Comparison of ENCODE assay signal across 9 cellular contexts in genomic region chr17:17725853-17726720, GRCh38. TPM values are rescaled to one million over a fixed set of nuclear protein-coding genes. Genes with fewer than 3 reads are reported as not detected.
DNase-seq lines count a peak whose midpoint lies in the region; ATAC-seq and TF ChIP-seq lines count a peak whose summit lies in the region.
"Had no signal": no experiment of that assay in that cellular context is flagged by ENCODE, and none has a peak within 500 bp of the region (broad histone marks: within the 10 kb centered on the region; RNA-seq: fewer than 3 reads in every experiment).

No MANE protein-coding gene starts in this region.

- H3K4me3 ChIP-seq in mammary epithelial cell (replicated peaks in 1 of 3; ENCODE audit: insufficient read depth in 1 of 3, low read depth in 2 of 3, low read length in 3 of 3) (no peak overlapping the region), right lobe of liver (no peak overlapping the region), HAP-1 (no peak overlapping the region)

- peaks cover 98% of the 10 kb centered on the region for H3K79me2 ChIP-seq in mammary epithelial cell (ENCODE audit: insufficient read depth, low read length)

- 88% methylated on average over 6 of the region's 9 CpGs for WGBS in mammary epithelial cell (ENCODE audit: low coverage, missing lambda C conversion rate)
- WGBS in right lobe of liver (ENCODE audit: insufficient coverage, low coverage, low lambda C conversion rate, missing lambda C conversion rate), result 48% methylated on average over 5 of the region's 9 CpGs

- H3K27ac Mint-ChIP-seq in MCF 10A (ENCODE audit: low read depth, unreplicated experiment), result peak overlapping the region; percentile 46
- no peak overlapping the region for H3K27ac Mint-ChIP-seq in WTC11
- peak overlapping the region; percentile 50 for H3K27ac Mint-ChIP-seq in type B pancreatic cell
- no peak overlapping the region for H3K27ac Mint-ChIP-seq in activated T-helper 1 cell treated with anti-CD3 and anti-CD28 coated beads, Interleukin-12 subunit alpha, Interleukin-12 subunit beta, Interleukin-2, Interleukin-4 antibody, amounts not matched to agents 30 ng/mL and 10 ng/mL and 1 ng/mL, durations not matched to agents 14 hours and 24 hours and 36 hours
- no peak overlapping the region for H3K27ac Mint-ChIP-seq in Calu3 (ENCODE audit: unreplicated experiment)

- H3K9me3 Mint-ChIP-seq in MCF 10A (ENCODE audit: unreplicated experiment), result no peaks in the 10 kb centered on the region
- no peaks in the 10 kb centered on the region for H3K9me3 Mint-ChIP-seq in WTC11
- H3K9me3 Mint-ChIP-seq in type B pancreatic cell, result no peaks in the 10 kb centered on the region
- no peaks in the 10 kb centered on the region for H3K9me3 Mint-ChIP-seq in activated T-helper 1 cell treated with anti-CD3 and anti-CD28 coated beads, Interleukin-12 subunit alpha, Interleukin-12 subunit beta, Interleukin-2, Interleukin-4 antibody, amounts not matched to agents 30 ng/mL and 10 ng/mL and 1 ng/mL, durations not matched to agents 14 hours and 24 hours and 36 hours
- no peaks in the 10 kb centered on the region for H3K9me3 Mint-ChIP-seq in Calu3 (ENCODE audit: low read depth, unreplicated experiment)

- dilution Hi-C loops in mammary epithelial cell (cut with HindIII; ENCODE audit: low sequenced_read_pairs), result no loop called here

- TF ChIP-seq CTCF in MCF 10A (IDR thresholded peaks at IDR 0.05; ENCODE audit: unreplicated experiment) (no peak), mammary epithelial cell (conservative IDR thresholded peaks at IDR 0.05 in 1 of 2, IDR thresholded peaks at IDR 0.05 in 1 of 2; ENCODE audit: extremely low read depth in 1 of 2, insufficient read depth in 1 of 2, low read depth in 1 of 2, low read length in 2 of 2) (no peak), WTC11 (IDR thresholded peaks at IDR 0.05) (no peak), right lobe of liver (IDR thresholded peaks at IDR 0.05) (no peak), type B pancreatic cell (conservative IDR thresholded peaks at IDR 0.05) (no peak), Calu3 (IDR thresholded peaks at IDR 0.05; ENCODE audit: unreplicated experiment) (no peak)

- ATAC-seq in WTC11, result no peak
- ATAC-seq in right lobe of liver, result peak; percentile 32 to 54 (median 41)

- H3K27me3 ChIP-seq in mammary epithelial cell (ENCODE audit: insufficient read depth, low read length), result no peaks in the 10 kb centered on the region
- H3K27me3 ChIP-seq in right lobe of liver, result no peaks in the 10 kb centered on the region
- no peaks in the 10 kb centered on the region for H3K27me3 ChIP-seq in HAP-1 (ENCODE audit: low read depth)

- BruUV-seq in MCF 10A (replicated peaks; lab: Mats Ljungman, UMichigan) (no TSS peak), mammary epithelial cell (replicated peaks; lab: Mats Ljungman, UMichigan) (no TSS peak), Calu3 (replicated peaks; lab: Mats Ljungman, UMichigan) (no TSS peak)

- no peak for DNase-seq in MCF 10A (ENCODE audit: unreplicated experiment)
- no peak for DNase-seq in mammary epithelial cell
- DNase-seq in WTC11 (ENCODE audit: low spot score), result no peak
- DNase-seq in right lobe of liver, result peak in 1 of 3 donors; percentile 56
- DNase-seq in type B pancreatic cell (ENCODE audit: extremely low spot score, unreplicated experiment), result no peak
- no peak for DNase-seq in activated T-helper 1 cell treated with anti-CD3 and anti-CD28 coated beads, Interleukin-12 subunit alpha, Interleukin-12 subunit beta, Interleukin-2, Interleukin-4 antibody, amounts not matched to agents 30 ng/mL and 10 ng/mL and 1 ng/mL, durations not matched to agents 14 hours and 24 hours and 36 hours (ENCODE audit: low spot score)
- no peak for DNase-seq in HAP-1 (ENCODE audit: low spot score in 2 of 2)
- no peak for DNase-seq in Calu3
- DNase-seq: activated CD8-positive, alpha-beta memory T cell treated with anti-CD3 and anti-CD28 coated beads for 24 hours had no signal

- no peak overlapping the region for H2AFZ ChIP-seq in mammary epithelial cell (ENCODE audit: low read depth, low read length)

- no peak overlapping the region for H3K9ac ChIP-seq in mammary epithelial cell (ENCODE audit: insufficient read depth, low read length)

- H3K9me3 ChIP-seq in mammary epithelial cell (replicated peaks; ENCODE audit: insufficient read depth, low read length) (no peaks in the 10 kb centered on the region), right lobe of liver (no peaks in the 10 kb centered on the region), HAP-1 (no peaks in the 10 kb centered on the region)

- TF ChIP-seq POLR2A in right lobe of liver (IDR thresholded peaks at IDR 0.05), result no peak

- H3K4me1 Mint-ChIP-seq in MCF 10A (ENCODE audit: insufficient read depth, unreplicated experiment), result peaks cover 36% of the 10 kb centered on the region
- H3K4me1 Mint-ChIP-seq in WTC11, result peaks cover 51% of the 10 kb centered on the region
- H3K4me1 Mint-ChIP-seq in type B pancreatic cell (ENCODE audit: unreplicated experiment), result peaks cover 49% of the 10 kb centered on the region
- H3K4me1 Mint-ChIP-seq in activated T-helper 1 cell treated with anti-CD3 and anti-CD28 coated beads, Interleukin-12 subunit alpha, Interleukin-12 subunit beta, Interleukin-2, Interleukin-4 antibody, amounts not matched to agents 30 ng/mL and 10 ng/mL and 1 ng/mL, durations not matched to agents 14 hours and 24 hours and 36 hours (ENCODE audit: low read depth), result peaks cover 26% of the 10 kb centered on the region
- H3K4me1 Mint-ChIP-seq in Calu3 (ENCODE audit: low read depth, unreplicated experiment), result peaks cover 42% of the 10 kb centered on the region

- no peaks in the 10 kb centered on the region for H3K27me3 Mint-ChIP-seq in MCF 10A (ENCODE audit: insufficient read depth, unreplicated experiment)
- H3K27me3 Mint-ChIP-seq in WTC11 (ENCODE audit: low read depth), result peaks cover 93% of the 10 kb centered on the region
- H3K27me3 Mint-ChIP-seq in type B pancreatic cell, result peaks cover 3% of the 10 kb centered on the region
- peaks cover 32% of the 10 kb centered on the region for H3K27me3 Mint-ChIP-seq in activated T-helper 1 cell treated with anti-CD3 and anti-CD28 coated beads, Interleukin-12 subunit alpha, Interleukin-12 subunit beta, Interleukin-2, Interleukin-4 antibody, amounts not matched to agents 30 ng/mL and 10 ng/mL and 1 ng/mL, durations not matched to agents 14 hours and 24 hours and 36 hours (ENCODE audit: insufficient read depth)
- H3K27me3 Mint-ChIP-seq in Calu3 (ENCODE audit: unreplicated experiment), result no peaks in the 10 kb centered on the region

- H4K20me1 ChIP-seq in mammary epithelial cell (ENCODE audit: insufficient read depth, low read length), result no peaks in the 10 kb centered on the region

- intact Hi-C loops in MCF 10A (cut with micrococcal nuclease) (no loop called here), mammary epithelial cell (cut with micrococcal nuclease) (no loop called here), right lobe of liver (cut with DNase I) (no loop called here), Calu3 (cut with micrococcal nuclease; ENCODE audit: unreplicated experiment) (no loop called here)
- intact Hi-C loops in activated T-helper 1 cell treated with anti-CD3 and anti-CD28 coated beads, Interleukin-12 subunit alpha, Interleukin-12 subunit beta, Interleukin-2, Interleukin-4 antibody, amounts not matched to agents 30 ng/mL and 10 ng/mL and 1 ng/mL, durations not matched to agents 14 hours and 24 hours and 36 hours (cut with micrococcal nuclease), result no loop called here

- no peak overlapping the region for H3K4me3 Mint-ChIP-seq in MCF 10A (ENCODE audit: unreplicated experiment)
- peak overlapping the region; percentile 81 for H3K4me3 Mint-ChIP-seq in WTC11
- peak overlapping the region; percentile 91 for H3K4me3 Mint-ChIP-seq in type B pancreatic cell
- H3K4me3 Mint-ChIP-seq in activated T-helper 1 cell treated with anti-CD3 and anti-CD28 coated beads, Interleukin-12 subunit alpha, Interleukin-12 subunit beta, Interleukin-2, Interleukin-4 antibody, amounts not matched to agents 30 ng/mL and 10 ng/mL and 1 ng/mL, durations not matched to agents 14 hours and 24 hours and 36 hours, result no peak overlapping the region
- no peak overlapping the region for H3K4me3 Mint-ChIP-seq in Calu3 (ENCODE audit: low read depth, unreplicated experiment)

- in situ Hi-C loops in mammary epithelial cell (cut with MboI; ENCODE audit: low sequenced_read_pairs in 2 of 2), result no loop called here
- in situ Hi-C loops in HAP-1 (cut with MboI; ENCODE audit: low sequenced_read_pairs), result no loop called here

- CTCF ChIA-PET in MCF 10A (lab: Yijun Ruan, JAX), result interaction anchor here (0.7 to 1.5 kb wide), 5 partner anchors 14 to 87 kb away, joined by 3 to 4 read pairs (median 3); no protein-coding TSS in a partner anchor
- CTCF ChIA-PET in mammary epithelial cell (lab: Charles Lee; ENCODE audit: low non-redundant PET), result no interaction called here
- CTCF ChIA-PET in WTC11 (lab: Charles Lee), result interaction anchor here (0.9 to 1.8 kb wide), 5 partner anchors 13 to 55 kb away, joined by 3 to 10 read pairs (median 3); no protein-coding TSS in a partner anchor
- CTCF ChIA-PET in Calu3 (lab: Charles Lee), result no interaction called here

- no peak overlapping the region for H3K4me2 ChIP-seq in mammary epithelial cell (ENCODE audit: insufficient read depth, low read depth, low read length)

- peaks cover 2% of the 10 kb centered on the region for H3K36me3 ChIP-seq in mammary epithelial cell (ENCODE audit: insufficient read depth, low read length)
- no peaks in the 10 kb centered on the region for H3K36me3 ChIP-seq in right lobe of liver
- H3K36me3 ChIP-seq in HAP-1 (replicated peaks), result no peaks in the 10 kb centered on the region; the same call in 1 of the 2 replicates

- no peak overlapping the region for H3K27ac ChIP-seq in mammary epithelial cell (ENCODE audit: insufficient read depth, low read depth, low read length)
- H3K27ac ChIP-seq in right lobe of liver, result peak overlapping the region in 2 of 3 donors; percentile 40 to 67

- POLR2A ChIA-PET in MCF 10A (lab: Yijun Ruan, JAX) (interaction anchor here (0.7 to 1.5 kb wide), 3 partner anchors 14 to 795 kb away, joined by 3 read pairs; no protein-coding TSS in a partner anchor), WTC11 (lab: Charles Lee) (interaction anchor here (0.5 to 0.6 kb wide), 2 partner anchors 100 to 490 kb away, joined by 3 to 4 read pairs; no protein-coding TSS in a partner anchor)

- H3K4me1 ChIP-seq in mammary epithelial cell (ENCODE audit: insufficient read depth, low read length), result peaks cover 44% of the 10 kb centered on the region
- no peaks in the 10 kb centered on the region for H3K4me1 ChIP-seq in right lobe of liver
- no peaks in the 10 kb centered on the region for H3K4me1 ChIP-seq in HAP-1

- H3K36me3 Mint-ChIP-seq in MCF 10A (ENCODE audit: insufficient read depth, unreplicated experiment), result peaks cover 22% of the 10 kb centered on the region
- no peaks in the 10 kb centered on the region for H3K36me3 Mint-ChIP-seq in WTC11
- peaks cover 6% of the 10 kb centered on the region for H3K36me3 Mint-ChIP-seq in type B pancreatic cell
- H3K36me3 Mint-ChIP-seq in activated T-helper 1 cell treated with anti-CD3 and anti-CD28 coated beads, Interleukin-12 subunit alpha, Interleukin-12 subunit beta, Interleukin-2, Interleukin-4 antibody, amounts not matched to agents 30 ng/mL and 10 ng/mL and 1 ng/mL, durations not matched to agents 14 hours and 24 hours and 36 hours (ENCODE audit: low read depth), result peaks cover 7% of the 10 kb centered on the region
- peaks cover 40% of the 10 kb centered on the region for H3K36me3 Mint-ChIP-seq in Calu3 (ENCODE audit: insufficient read depth, unreplicated experiment)

RNA-seq across cellular contexts. Expression of gene RAI1, which starts 44.8 kb away (rescaled TPM):
- total RNA-seq in MCF 10A (2022), result 30.4 and 34.6 TPM in 2 replicates
- total RNA-seq in mammary epithelial cell, result 10 to 100 TPM; 23.8 to 41.9 TPM
- 4.9 TPM for polyA plus RNA-seq in mammary epithelial cell
- 8.5 TPM for polyA minus RNA-seq in mammary epithelial cell
- total RNA-seq in WTC11 (2021), result 7.3 to 12.7 TPM (median 8.1 TPM) in 3 replicates
- 10 to 100 TPM in 2 of 6 experiments, 1 to 10 TPM in 4; 6.1 to 14.5 (median 8.4) TPM for total RNA-seq in right lobe of liver
- 61.1 and 61.3 TPM in 2 replicates for total RNA-seq in type B pancreatic cell (ENCODE audit: low replicate concordance)
- 31.1 and 32.3 TPM in 2 replicates for total RNA-seq in activated T-helper 1 cell treated with anti-CD3 and anti-CD28 coated beads, Interleukin-12 subunit alpha, Interleukin-12 subunit beta, Interleukin-2, Interleukin-4 antibody, amounts not matched to agents 30 ng/mL and 10 ng/mL and 1 ng/mL, durations not matched to agents 14 hours and 24 hours and 36 hours
- total RNA-seq in Calu3 (2022), result 38.0 and 43.4 TPM in 2 replicates

Comparison
In these comparisons a context has a peak if more than half of its experiments do, and no peak if none do; other contexts are left out.
1. CTCF ChIA-PET loops: an anchor here in MCF 10A (0.7 to 1.5 kb wide) and WTC11 (0.9 to 1.8 kb wide); none called in mammary epithelial cell and Calu3.
2. H3K27ac Mint-ChIP-seq: peak in MCF 10A (single experiment) and type B pancreatic cell (single experiment); none in WTC11 (single experiment), activated T-helper 1 cell treated with anti-CD3 and anti-CD28 coated beads, Interleukin-12 subunit alpha, Interleukin-12 subunit beta, Interleukin-2, Interleukin-4 antibody, amounts not matched to agents 30 ng/mL and 10 ng/mL and 1 ng/mL, durations not matched to agents 14 hours and 24 hours and 36 hours (single experiment) and Calu3 (single experiment).
3. H3K4me3 Mint-ChIP-seq: peak in WTC11 (single experiment) and type B pancreatic cell (single experiment); none in MCF 10A (single experiment), activated T-helper 1 cell treated with anti-CD3 and anti-CD28 coated beads, Interleukin-12 subunit alpha, Interleukin-12 subunit beta, Interleukin-2, Interleukin-4 antibody, amounts not matched to agents 30 ng/mL and 10 ng/mL and 1 ng/mL, durations not matched to agents 14 hours and 24 hours and 36 hours (single experiment) and Calu3 (single experiment).